Comparison of ENCODE assay signal across 36 cellular contexts in genomic region chr11:44088871-44089270, GRCh38. TPM values are rescaled to one million over a fixed set of nuclear protein-coding genes. Genes with fewer than 3 reads are reported as not detected.
"Had no signal": no experiment of that assay in that cellular context is flagged by ENCODE, and none has a peak within 500 bp of the region (broad histone marks: within the 10 kb centered on the region; RNA-seq: fewer than 3 reads in every experiment).

No MANE protein-coding gene starts in this region.

- ATAC-seq: activated CD8-positive, alpha-beta T cell treated with anti-CD3 and anti-CD28 coated beads, Interleukin-2, amount 10 ng/mL, durations not matched to agents 7 days and 5 days; activated naive CD8-positive, alpha-beta T cell treated with anti-CD3 and anti-CD28 coated beads, Interleukin-2, amount 50 U/mL, for 24 hours had no signal

- DNase-seq: activated B cell treated with CpG ODN at 0.5 μM for 24 hours; activated CD4-positive, alpha-beta memory T cell treated with anti-CD3 and anti-CD28 coated beads, Interleukin-2, amount 10 ng/mL, durations not matched to agents 7 days and 5 days; activated CD4-positive, alpha-beta T cell treated with anti-CD3 and anti-CD28 coated beads for 36 hours; activated CD4-positive, alpha-beta T cell treated with anti-CD3 and anti-CD28 coated beads for 48 hours; activated CD4-positive, alpha-beta T cell treated with anti-CD3 and anti-CD28 coated beads, Interleukin-2, amount 10 ng/mL, durations not matched to agents 7 days and 5 days; activated CD4-positive, alpha-beta T cell treated with anti-CD3 and anti-CD28 coated beads, Interleukin-2, amount 50 U/mL, for 48 hours; activated CD4-positive, CD25-positive, alpha-beta regulatory T cell treated with anti-CD3 and anti-CD28 coated beads, Interleukin-2, amount 50 U/mL, for 72 hours; activated CD8-positive, alpha-beta memory T cell treated with anti-CD3 and anti-CD28 coated beads for 24 hours; activated CD8-positive, alpha-beta memory T cell treated with anti-CD3 and anti-CD28 coated beads, Interleukin-2, amount 10 ng/mL, durations not matched to agents 7 days and 5 days; activated CD8-positive, alpha-beta memory T cell treated with anti-CD3 and anti-CD28 coated beads, Interleukin-2, amount 50 U/mL, for 48 hours; activated CD8-positive, alpha-beta T cell treated with anti-CD3 and anti-CD28 coated beads, Interleukin-2, amount 10 ng/mL, durations not matched to agents 7 days and 5 days; activated effector memory CD4-positive, alpha-beta T cell treated with Interleukin-2 at 50 U/mL for 16 hours; activated gamma-delta T cell; activated naive CD4-positive, alpha-beta T cell treated with anti-CD3 and anti-CD28 coated beads, Interleukin-2, amount 10 ng/mL, durations not matched to agents 7 days and 5 days; activated naive CD4-positive, alpha-beta T cell treated with Interleukin-2 at 50 U/mL for 16 hours; activated naive CD8-positive, alpha-beta T cell treated with anti-CD3 and anti-CD28 coated beads, Interleukin-2, amount 10 ng/mL, durations not matched to agents 7 days and 5 days; activated naive CD8-positive, alpha-beta T cell treated with anti-CD3 and anti-CD28 coated beads, Interleukin-2, amount 50 U/mL, for 24 hours; activated T-cell treated with anti-CD3 and anti-CD28 coated beads, Interleukin-2, amount 50 U/mL, for 24 hours; activated T-cell treated with anti-CD3 and anti-CD28 coated beads, Interleukin-2, amount 50 U/mL, for 48 hours; amygdala; anterior cingulate cortex; caudate nucleus; cerebellar nuclear complex; T-helper 9 cell had no signal

- H3K27me3 ChIP-seq: ascending aorta, cardiac muscle cell had no signal

- H3K4me1 Mint-ChIP-seq: activated B cell treated with CpG ODN at 0.5 μM for 24 hours; activated CD4-positive, alpha-beta T cell treated with anti-CD3 and anti-CD28 coated beads for 36 hours; activated naive CD4-positive, alpha-beta T cell treated with anti-CD3 and anti-CD28 coated beads, Interleukin-2, amount 50 U/mL, for 24 hours; activated naive CD8-positive, alpha-beta T cell treated with anti-CD3 and anti-CD28 coated beads, Interleukin-2, amount 50 U/mL, for 24 hours; brain; central memory CD8-positive, alpha-beta T cell had no signal

- H3K36me3 ChIP-seq: cardiac muscle cell had no signal

- H3K27me3 Mint-ChIP-seq: activated B cell treated with CpG ODN at 0.5 μM for 24 hours; activated CD4-positive, alpha-beta memory T cell treated with anti-CD3 and anti-CD28 coated beads, Interleukin-2, amount 10 ng/mL, durations not matched to agents 7 days and 5 days; activated CD4-positive, alpha-beta T cell treated with anti-CD3 and anti-CD28 coated beads for 36 hours; activated naive CD4-positive, alpha-beta T cell treated with anti-CD3 and anti-CD28 coated beads, Interleukin-2, amount 10 ng/mL, durations not matched to agents 7 days and 5 days; activated naive CD4-positive, alpha-beta T cell treated with anti-CD3 and anti-CD28 coated beads, Interleukin-2, amount 50 U/mL, for 24 hours; activated naive CD8-positive, alpha-beta T cell; activated naive CD8-positive, alpha-beta T cell treated with anti-CD3 and anti-CD28 coated beads, Interleukin-2, amount 10 ng/mL, durations not matched to agents 7 days and 5 days; activated naive CD8-positive, alpha-beta T cell treated with anti-CD3 and anti-CD28 coated beads, Interleukin-2, amount 50 U/mL, for 24 hours; activated T-cell treated with anti-CD3 and anti-CD28 coated beads, Interleukin-2, amount 50 U/mL, for 24 hours; central memory CD8-positive, alpha-beta T cell had no signal

- H3K4me1 ChIP-seq: ascending aorta had no signal

- H3K27ac Mint-ChIP-seq: activated B cell treated with CpG ODN at 0.5 μM for 24 hours; activated CD4-positive, alpha-beta memory T cell treated with anti-CD3 and anti-CD28 coated beads, Interleukin-2, amount 10 ng/mL, durations not matched to agents 7 days and 5 days; activated CD4-positive, alpha-beta T cell treated with anti-CD3 and anti-CD28 coated beads for 36 hours; activated CD4-positive, alpha-beta T cell treated with anti-CD3 and anti-CD28 coated beads, Interleukin-2, amount 10 ng/mL, durations not matched to agents 7 days and 5 days; activated CD8-positive, alpha-beta memory T cell treated with anti-CD3 and anti-CD28 coated beads, Interleukin-2, amount 10 ng/mL, durations not matched to agents 7 days and 5 days; activated CD8-positive, alpha-beta T cell treated with anti-CD3 and anti-CD28 coated beads, Interleukin-2, amount 10 ng/mL, durations not matched to agents 7 days and 5 days; activated naive CD4-positive, alpha-beta T cell treated with anti-CD3 and anti-CD28 coated beads, Interleukin-2, amount 10 ng/mL, durations not matched to agents 7 days and 5 days; activated naive CD4-positive, alpha-beta T cell treated with anti-CD3 and anti-CD28 coated beads, Interleukin-2, amount 50 U/mL, for 24 hours; activated naive CD8-positive, alpha-beta T cell; activated naive CD8-positive, alpha-beta T cell treated with anti-CD3 and anti-CD28 coated beads, Interleukin-2, amount 10 ng/mL, durations not matched to agents 7 days and 5 days; activated naive CD8-positive, alpha-beta T cell treated with anti-CD3 and anti-CD28 coated beads, Interleukin-2, amount 50 U/mL, for 24 hours; activated T-cell treated with anti-CD3 and anti-CD28 coated beads, Interleukin-2, amount 50 U/mL, for 24 hours; activated T-helper 2 cell treated with anti-CD3 and anti-CD28 coated beads, Interferon-gamma antibody, Interleukin-2, Interleukin-4, amounts not matched to agents 10 μg/mL and 5 μg/mL and 100 μg/mL, durations not matched to agents 14 hours and 24 hours and 36 hours; brain; T-helper 1 cell treated with Interleukin-12 subunit alpha and Interleukin-12 subunit beta and Interleukin-4 antibody, amounts not matched to agents 30 μg/mL and 1 μg/mL, for 36 hours; T-helper 2 cell treated with Interferon-gamma antibody and Interleukin-4, amounts not matched to agents 5 μg/mL and 100 μg/mL, for 36 hours had no signal

- H3K27ac ChIP-seq: ascending aorta, cardiac muscle cell, VCaP had no signal

- H3K9me3 ChIP-seq: ascending aorta had no signal

- H3K4me3 ChIP-seq: ascending aorta, cardiac muscle cell had no signal

- H3K9me3 Mint-ChIP-seq: activated naive CD4-positive, alpha-beta T cell treated with anti-CD3 and anti-CD28 coated beads, Interleukin-2, amount 50 U/mL, for 24 hours had no signal

- H3K4me3 Mint-ChIP-seq: activated B cell treated with CpG ODN at 0.5 μM for 24 hours; activated CD4-positive, alpha-beta memory T cell treated with anti-CD3 and anti-CD28 coated beads, Interleukin-2, amount 10 ng/mL, durations not matched to agents 7 days and 5 days; activated CD4-positive, alpha-beta T cell treated with anti-CD3 and anti-CD28 coated beads for 36 hours; activated CD4-positive, alpha-beta T cell treated with anti-CD3 and anti-CD28 coated beads, Interleukin-2, amount 10 ng/mL, durations not matched to agents 7 days and 5 days; activated CD8-positive, alpha-beta memory T cell treated with anti-CD3 and anti-CD28 coated beads, Interleukin-2, amount 10 ng/mL, durations not matched to agents 7 days and 5 days; activated CD8-positive, alpha-beta T cell treated with anti-CD3 and anti-CD28 coated beads, Interleukin-2, amount 10 ng/mL, durations not matched to agents 7 days and 5 days; activated naive CD4-positive, alpha-beta T cell treated with anti-CD3 and anti-CD28 coated beads, Interleukin-2, amount 10 ng/mL, durations not matched to agents 7 days and 5 days; activated naive CD4-positive, alpha-beta T cell treated with anti-CD3 and anti-CD28 coated beads, Interleukin-2, amount 50 U/mL, for 24 hours; activated naive CD8-positive, alpha-beta T cell; activated naive CD8-positive, alpha-beta T cell treated with anti-CD3 and anti-CD28 coated beads, Interleukin-2, amount 10 ng/mL, durations not matched to agents 7 days and 5 days; activated naive CD8-positive, alpha-beta T cell treated with anti-CD3 and anti-CD28 coated beads, Interleukin-2, amount 50 U/mL, for 24 hours; activated T-cell treated with anti-CD3 and anti-CD28 coated beads, Interleukin-2, amount 50 U/mL, for 24 hours; brain; central memory CD8-positive, alpha-beta T cell; T-helper 1 cell treated with Interleukin-12 subunit alpha and Interleukin-12 subunit beta and Interleukin-4 antibody, amounts not matched to agents 30 μg/mL and 1 μg/mL, for 36 hours; T-helper 2 cell treated with Interferon-gamma antibody and Interleukin-4, amounts not matched to agents 5 μg/mL and 100 μg/mL, for 36 hours had no signal

- H3K36me3 Mint-ChIP-seq: brain had no signal

RNA-seq across cellular contexts. Expression of gene ACCSL, which starts 41.1 kb away (rescaled TPM):
- total RNA-seq: activated B cell treated with CpG ODN at 0.5 μM for 24 hours; activated CD4-positive, alpha-beta memory T cell treated with anti-CD3 and anti-CD28 coated beads, Interleukin-2, amount 10 ng/mL, durations not matched to agents 7 days and 5 days; activated CD4-positive, alpha-beta T cell treated with anti-CD3 and anti-CD28 coated beads for 36 hours; activated CD4-positive, alpha-beta T cell treated with anti-CD3 and anti-CD28 coated beads, Interleukin-2, amount 10 ng/mL, durations not matched to agents 7 days and 5 days; activated CD8-positive, alpha-beta memory T cell treated with anti-CD3 and anti-CD28 coated beads, Interleukin-2, amount 10 ng/mL, durations not matched to agents 7 days and 5 days; activated CD8-positive, alpha-beta T cell treated with anti-CD3 and anti-CD28 coated beads, Interleukin-2, amount 10 ng/mL, durations not matched to agents 7 days and 5 days; activated naive CD8-positive, alpha-beta T cell treated with anti-CD3 and anti-CD28 coated beads, Interleukin-2, amount 10 ng/mL, durations not matched to agents 7 days and 5 days; activated T-helper 2 cell treated with anti-CD3 and anti-CD28 coated beads, Interferon-gamma antibody, Interleukin-2, Interleukin-4, amounts not matched to agents 10 μg/mL and 5 μg/mL and 100 μg/mL, durations not matched to agents 14 hours and 24 hours and 36 hours; ascending aorta; bronchial epithelial cell; cardiac muscle cell had no signal
- polyA plus RNA-seq: adipose tissue, cardiac muscle cell had no signal
